In the genomic region with DNA sequence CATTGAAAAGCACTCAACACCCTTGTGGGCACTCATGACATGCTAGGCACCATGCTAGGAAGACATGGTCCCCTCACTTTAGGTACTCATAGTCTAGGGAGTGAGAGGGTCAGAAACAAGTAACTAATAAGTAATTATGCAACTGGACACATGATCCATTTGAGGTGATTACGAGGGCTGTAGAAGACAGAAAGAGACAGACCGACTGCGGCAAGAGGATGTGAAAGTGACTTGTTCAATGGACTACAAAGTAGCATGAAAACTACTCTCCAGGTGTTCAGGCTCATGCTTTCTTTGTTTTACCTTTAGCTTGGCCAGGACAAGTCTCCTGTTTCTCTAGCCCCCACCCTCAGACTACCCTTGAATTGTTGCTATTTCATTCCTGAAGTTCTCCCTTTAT, we compare ENCODE assay signal across 11 cellular contexts.
A peak's percentile ranks its signal among the peaks of the same experiment; 100 is the strongest.
DNase-seq lines count a peak whose midpoint lies in the region; ATAC-seq, FAIRE-seq and TF ChIP-seq lines count a peak whose summit lies in the region.
"Had no signal": no experiment of that assay in that cellular context is flagged by ENCODE, and none has a peak within 500 bp of the region (broad histone marks: within the 10 kb centered on the region; RNA-seq: fewer than 3 reads in every experiment).

No MANE protein-coding gene starts in this region.

- TF ChIP-seq CTCF in GM12878 (IDR thresholded peaks at IDR 0.05 in 2 of 3, conservative IDR thresholded peaks at IDR 0.05 in 1 of 3; ENCODE audit: control insufficient read depth in 2 of 3, extremely low read depth in 1 of 3, insufficient read depth in 1 of 3, low read depth in 3 of 3, low read length in 3 of 3) (no peak), sigmoid colon (IDR thresholded peaks at IDR 0.05) (no peak), PC-9 (conservative IDR thresholded peaks at IDR 0.05) (no peak)

- H3K4me2 ChIP-seq in GM12878 (ENCODE audit: control insufficient read depth, insufficient read depth) (no peak overlapping the region; the same call in 1 of the 2 replicates), PC-9 (no peak overlapping the region)

- no peaks in the 10 kb centered on the region for H3K9me3 ChIP-seq in GM12878 (replicated peaks; ENCODE audit: control insufficient read depth, insufficient read depth, low read length)
- H3K9me3 ChIP-seq in sigmoid colon, result no peaks in the 10 kb centered on the region
- 0 out of 2 replicates have a peak, but pooled peaks cover 4% of the 10 kb centered on the region for H3K9me3 ChIP-seq in PC-9 (ENCODE audit: insufficient read depth, low read depth)
- H3K9me3 ChIP-seq: SK-N-SH had no signal

- peaks cover 4% of the 10 kb centered on the region for H3K27me3 Mint-ChIP-seq in activated T-cell treated with anti-CD3 and anti-CD28 coated beads, Interleukin-2, amount 50 U/mL, for 4 hours (ENCODE audit: low read depth)

- intact Hi-C loops in GM12878 (cut with micrococcal nuclease; ENCODE audit: unreplicated experiment) (no loop called here), sigmoid colon (cut with DNase I) (no loop called here), PC-9 (cut with micrococcal nuclease; ENCODE audit: unreplicated experiment) (no loop called here)

- H3K4me3 ChIP-seq in GM12878, result no peak overlapping the region
- H3K4me3 ChIP-seq in sigmoid colon, result no peak overlapping the region
- no peak overlapping the region for H3K4me3 ChIP-seq in PC-9
- H3K4me3 ChIP-seq: lung had no signal

- SMC1A ChIA-PET in GM12878 (lab: Charles Lee; ENCODE audit: uncharacterized antibody, unreplicated experiment), result no interaction called here

- no peak for TF ChIP-seq RAD21 in GM12878 (IDR thresholded peaks at IDR 0.05; ENCODE audit: insufficient read depth, low read depth, low read length)

- TF ChIP-seq POLR2A in GM12878 (IDR thresholded peaks at IDR 0.05; ENCODE audit: low read depth, low read length) (no peak), sigmoid colon (IDR thresholded peaks at IDR 0.05) (no peak)

- H3K36me3 Mint-ChIP-seq in activated T-cell treated with anti-CD3 and anti-CD28 coated beads, Interleukin-2, amount 50 U/mL, for 4 hours (ENCODE audit: insufficient read depth), result no peaks in the 10 kb centered on the region

- ATAC-seq in GM18861 (IDR thresholded peaks at IDR 0.05; ENCODE audit: unreplicated experiment), result peak; percentile 87
- ATAC-seq in GM21619 (IDR thresholded peaks at IDR 0.05; ENCODE audit: unreplicated experiment), result peak; percentile 80
- peak; percentile 85 for ATAC-seq in HG03159 (IDR thresholded peaks at IDR 0.05; ENCODE audit: unreplicated experiment)
- peak; percentile 84 for ATAC-seq in GM12878
- no peak for ATAC-seq in activated T-cell treated with anti-CD3 and anti-CD28 coated beads, Interleukin-2, amount 50 U/mL, for 4 hours

- RAD21 ChIA-PET in GM12878 (lab: Charles Lee; ENCODE audit: unreplicated experiment), result no interaction called here

- H3K27me3 ChIP-seq in GM12878 (replicated peaks in 1 of 2; ENCODE audit: control insufficient read depth in 2 of 2, insufficient read depth in 2 of 2, low read length in 1 of 2), result no peaks in the 10 kb centered on the region; a peak in 1 of 4 replicates
- no peaks in the 10 kb centered on the region for H3K27me3 ChIP-seq in sigmoid colon
- H3K27me3 ChIP-seq in PC-9 (ENCODE audit: insufficient read depth, low read depth), result peaks cover 79% of the 10 kb centered on the region

- POLR2A ChIA-PET in GM12878 (lab: Charles Lee) (no interaction called here), PC-9 (lab: Charles Lee; ENCODE audit: unreplicated experiment) (no interaction called here)

- H3K4me1 Mint-ChIP-seq in activated T-cell treated with anti-CD3 and anti-CD28 coated beads, Interleukin-2, amount 50 U/mL, for 4 hours (ENCODE audit: low read depth), result no peaks in the 10 kb centered on the region

- H3K27ac ChIP-seq in GM12878 (ENCODE audit: control insufficient read depth, insufficient read depth), result no peak overlapping the region; the same call in 1 of the 2 replicates
- H3K27ac ChIP-seq in sigmoid colon, result no peak overlapping the region
- no peak overlapping the region for H3K27ac ChIP-seq in PC-9

- no TSS peak for BruUV-seq in GM12878 (replicated peaks; lab: Mats Ljungman, UMichigan)
- no TSS peak for BruUV-seq in PC-9 (replicated peaks; lab: Mats Ljungman, UMichigan)

- no peak overlapping the region for H3K9ac ChIP-seq in GM12878 (ENCODE audit: control insufficient read depth, insufficient read depth, low read length)
- H3K9ac ChIP-seq: SK-N-SH had no signal

- DNase-seq in GM12878 (ENCODE audit: low read depth, low spot score), result peak; percentile 19
- no peak for DNase-seq in sigmoid colon
- DNase-seq in activated T-cell treated with anti-CD3 and anti-CD28 coated beads, Interleukin-2, amount 50 U/mL, for 4 hours, result no peak
- no peak for DNase-seq in PC-9
- DNase-seq in stimulated activated naive CD4-positive, alpha-beta T cell (lab: John Stamatoyannopoulos, UW), result no peak
- DNase-seq: NCI-H2081 treated with DMSO at 0.1 percent for 48 hours had no signal

- H2AFZ ChIP-seq in GM12878 (ENCODE audit: control insufficient read depth, low read depth, low read length) (no peak overlapping the region), PC-9 (no peak overlapping the region)

- TF ChIP-seq EP300 in GM12878 (IDR thresholded peaks at IDR 0.05; ENCODE audit: borderline replicate concordance in 1 of 2, control insufficient read depth in 1 of 2, low read depth in 2 of 2, low read length in 2 of 2) (no peak), sigmoid colon (IDR thresholded peaks at IDR 0.05) (no peak)

- CTCF ChIA-PET in GM12878 (lab: Yijun Ruan, JAX) (no interaction called here), PC-9 (lab: Charles Lee) (no interaction called here)

- H4K20me1 ChIP-seq in GM12878 (ENCODE audit: control insufficient read depth, insufficient read depth) (no peaks in the 10 kb centered on the region), PC-9 (ENCODE audit: insufficient read depth) (no peaks in the 10 kb centered on the region)

- no peaks in the 10 kb centered on the region for H3F3A ChIP-seq in PC-9 (ENCODE audit: insufficient read depth, low read depth)

- 2% methylated on average over 3 of the region's 3 CpGs for WGBS in GM12878 (ENCODE audit: insufficient coverage, insufficient replicate concordance, low lambda C conversion rate, missing lambda C conversion rate)
- WGBS in sigmoid colon, 2 donors, result 63 to 86% methylated on average over 3 of the region's 3 CpGs

- H3K4me1 ChIP-seq in GM12878 (ENCODE audit: control insufficient read depth, insufficient read depth, low read length), result peaks cover 26% of the 10 kb centered on the region
- H3K4me1 ChIP-seq in sigmoid colon, result peaks cover 0 to 11% (median 9%) of the 10 kb centered on the region in 4 donors
- no peaks in the 10 kb centered on the region for H3K4me1 ChIP-seq in PC-9 (replicated peaks; ENCODE audit: insufficient read depth)

- H3K9me2 ChIP-seq in PC-9 (ENCODE audit: insufficient read depth), result no peaks in the 10 kb centered on the region
- H3K9me2 ChIP-seq: SK-N-SH had no signal

- in situ Hi-C loops in GM12878 (cut with MboI), result no loop called here

- no peaks in the 10 kb centered on the region for H3K79me2 ChIP-seq in GM12878 (ENCODE audit: control insufficient read depth, insufficient read depth, low read length)
- H3K79me2 ChIP-seq in PC-9 (ENCODE audit: low read depth), result no peaks in the 10 kb centered on the region

- no peaks in the 10 kb centered on the region for H3K9me3 Mint-ChIP-seq in activated T-cell treated with anti-CD3 and anti-CD28 coated beads, Interleukin-2, amount 50 U/mL, for 4 hours

- H3K36me3 ChIP-seq in GM12878 (ENCODE audit: control insufficient read depth in 2 of 2, insufficient read depth in 2 of 2, low read length in 1 of 2) (no peaks in the 10 kb centered on the region), sigmoid colon (no peaks in the 10 kb centered on the region), PC-9 (ENCODE audit: low read depth) (no peaks in the 10 kb centered on the region)

- H3K4me3 Mint-ChIP-seq in activated T-cell treated with anti-CD3 and anti-CD28 coated beads, Interleukin-2, amount 50 U/mL, for 4 hours, result no peak overlapping the region

- FAIRE-seq in GM12878 (lab: Jason Lieb, UNC), result peak; percentile 73

TF ChIP-seq in GM12878, 131 proteins besides CTCF, POLR2A, EP300 and RAD21:
- TF ChIP-seq TCF3 (IDR thresholded peaks at IDR 0.05; ENCODE audit: borderline replicate concordance, insufficient read depth, low read depth, low read length) (0 out of 2 replicates have a peak, but pooled peaks have one; percentile 16), HDGF (IDR thresholded peaks at IDR 0.05) (no peak), SPI1 (IDR thresholded peaks at IDR 0.05; ENCODE audit: borderline replicate concordance, insufficient read depth, low read depth, low read length) (peak; percentile 77)
- TF ChIP-seq, protein P1, sequence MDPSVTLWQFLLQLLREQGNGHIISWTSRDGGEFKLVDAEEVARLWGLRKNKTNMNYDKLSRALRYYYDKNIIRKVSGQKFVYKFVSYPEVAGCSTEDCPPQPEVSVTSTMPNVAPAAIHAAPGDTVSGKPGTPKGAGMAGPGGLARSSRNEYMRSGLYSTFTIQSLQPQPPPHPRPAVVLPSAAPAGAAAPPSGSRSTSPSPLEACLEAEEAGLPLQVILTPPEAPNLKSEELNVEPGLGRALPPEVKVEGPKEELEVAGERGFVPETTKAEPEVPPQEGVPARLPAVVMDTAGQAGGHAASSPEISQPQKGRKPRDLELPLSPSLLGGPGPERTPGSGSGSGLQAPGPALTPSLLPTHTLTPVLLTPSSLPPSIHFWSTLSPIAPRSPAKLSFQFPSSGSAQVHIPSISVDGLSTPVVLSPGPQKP (IDR thresholded peaks at IDR 0.05; ENCODE audit: low read depth, low read length), result no peak
- TF ChIP-seq, protein P2, sequence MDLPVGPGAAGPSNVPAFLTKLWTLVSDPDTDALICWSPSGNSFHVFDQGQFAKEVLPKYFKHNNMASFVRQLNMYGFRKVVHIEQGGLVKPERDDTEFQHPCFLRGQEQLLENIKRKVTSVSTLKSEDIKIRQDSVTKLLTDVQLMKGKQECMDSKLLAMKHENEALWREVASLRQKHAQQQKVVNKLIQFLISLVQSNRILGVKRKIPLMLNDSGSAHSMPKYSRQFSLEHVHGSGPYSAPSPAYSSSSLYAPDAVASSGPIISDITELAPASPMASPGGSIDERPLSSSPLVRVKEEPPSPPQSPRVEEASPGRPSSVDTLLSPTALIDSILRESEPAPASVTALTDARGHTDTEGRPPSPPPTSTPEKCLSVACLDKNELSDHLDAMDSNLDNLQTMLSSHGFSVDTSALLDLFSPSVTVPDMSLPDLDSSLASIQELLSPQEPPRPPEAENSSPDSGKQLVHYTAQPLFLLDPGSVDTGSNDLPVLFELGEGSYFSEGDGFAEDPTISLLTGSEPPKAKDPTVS (IDR thresholded peaks at IDR 0.05; ENCODE audit: low read depth, low read length), result no peak

Comparison
In these comparisons a context has a peak if more than half of its experiments do, and no peak if none do; other contexts are left out.
1. ATAC-seq: peak in GM18861 (single experiment), GM21619 (single experiment), HG03159 (single experiment) and GM12878 (single experiment); none in activated T-cell treated with anti-CD3 and anti-CD28 coated beads, Interleukin-2, amount 50 U/mL, for 4 hours (0 of 2).